Comparison of ENCODE assay signal across 7 cellular contexts in the genomic region with DNA sequence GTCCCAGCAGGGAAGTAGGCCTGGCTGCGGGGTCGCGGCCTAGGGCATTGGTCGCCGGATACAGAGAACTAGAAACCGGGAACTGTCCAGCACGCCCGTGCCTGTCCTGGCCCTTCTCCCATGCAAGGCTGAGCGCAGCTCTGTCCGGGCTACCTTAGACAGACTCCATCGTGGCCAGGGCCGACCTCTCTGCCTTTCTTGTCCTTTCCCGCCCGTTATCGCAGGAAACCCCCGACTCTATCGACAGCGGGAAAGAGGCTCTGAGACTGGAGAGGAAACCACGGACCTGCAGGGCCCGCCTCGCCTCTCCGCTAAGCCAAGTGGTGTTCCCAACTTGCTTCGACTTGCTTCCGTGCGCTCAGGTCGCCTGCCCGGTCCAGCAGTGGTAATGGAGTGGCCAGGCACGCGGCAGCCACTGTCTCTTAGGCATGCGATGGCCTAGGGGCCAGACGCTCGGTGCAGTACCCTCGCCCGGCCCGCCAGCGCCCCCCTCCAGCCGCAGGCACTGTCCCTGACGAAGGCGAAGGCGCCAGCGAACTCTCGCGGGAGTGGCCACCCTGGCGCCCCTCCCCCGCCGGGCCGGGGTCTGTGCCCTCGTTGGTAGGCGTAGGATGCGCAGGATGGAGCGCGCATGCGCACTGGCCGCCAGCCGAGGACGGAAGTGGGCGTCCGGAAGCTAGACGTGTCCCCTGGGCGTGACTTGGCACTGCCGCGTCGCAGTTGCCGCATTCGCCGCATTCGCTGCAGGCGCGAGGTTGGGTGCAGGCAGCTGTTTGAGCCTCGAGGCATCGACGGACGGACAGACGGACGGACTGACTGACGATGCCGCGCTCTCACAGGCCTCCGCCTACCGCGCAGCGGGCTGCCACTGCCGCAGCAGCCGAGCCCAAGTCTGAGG. TPM values are rescaled to one million over a fixed set of nuclear protein-coding genes. Genes with fewer than 3 reads are reported as not detected.
A peak's percentile ranks its signal among the peaks of the same experiment; 100 is the strongest.
DNase-seq lines count a peak whose midpoint lies in the region; FAIRE-seq and TF ChIP-seq lines count a peak whose summit lies in the region.

No MANE protein-coding gene starts in this region.

- intact Hi-C loops in dorsolateral prefrontal cortex (cut with DNase I) = no loop called here
- intact Hi-C loops in kidney (cut with DNase I) = no loop called here

- TF ChIP-seq CTCF in dorsolateral prefrontal cortex (IDR thresholded peaks at IDR 0.05 in 54 of 56, conservative IDR thresholded peaks at IDR 0.05 in 2 of 56; ENCODE audit: low read depth in 1 of 56, partially characterized antibody in 56 of 56) (peak in 6 of 56 donors; percentile 3 to 20 (median 10)), kidney (IDR thresholded peaks at IDR 0.05; ENCODE audit: borderline replicate concordance, extremely low read depth, insufficient read depth) (no peak)

- peak; percentile 57 to 77 (median 68) for DNase-seq in dorsolateral prefrontal cortex
- DNase-seq in kidney = peak; percentile 89
- DNase-seq in NOMO-1 treated with dmso at 0.1 percent for 144 hours (lab: John Stamatoyannopoulos, UW; ENCODE audit: unreplicated experiment) = no peak
- no peak for DNase-seq in GM19239 (ENCODE audit: insufficient read length, low spot score)
- no peak for DNase-seq in NCI-H128 (lab: John Stamatoyannopoulos, UW; ENCODE audit: unreplicated experiment)

- H3K27ac ChIP-seq in HUES6 (ENCODE audit: low read depth, low read length) (peak overlapping the region; percentile 89), dorsolateral prefrontal cortex (peak overlapping the region in 34 of 59 donors; percentile 10 to 77 (median 53)), kidney (ENCODE audit: low read depth in 2 of 2, low read length in 2 of 2) (no peak overlapping the region), stomach smooth muscle (ENCODE audit: low read length) (no peak overlapping the region)

- peaks cover 26% of the 10 kb centered on the region for H3K36me3 ChIP-seq in HUES6 (ENCODE audit: control insufficient read depth, insufficient read depth, low read length)
- H3K36me3 ChIP-seq in kidney (ENCODE audit: control insufficient read depth in 1 of 2, insufficient read depth in 2 of 2, low read length in 2 of 2) = peaks cover 2 to 5% of the 10 kb centered on the region in 2 donors
- peaks cover 7 to 14% of the 10 kb centered on the region in 2 donors for H3K36me3 ChIP-seq in stomach smooth muscle (ENCODE audit: control insufficient read depth in 2 of 2, insufficient read depth in 2 of 2, low read length in 2 of 2)

- H3K4me3 ChIP-seq in HUES6 (ENCODE audit: low read depth, low read length) (peak overlapping the region; percentile 73), dorsolateral prefrontal cortex (peak overlapping the region; percentile 13 to 69 (median 49)), kidney (ENCODE audit: low read length in 2 of 2) (peak overlapping the region; percentile 28 to 43), stomach smooth muscle (ENCODE audit: low read length in 2 of 2) (peak overlapping the region; percentile 58 to 69)

- H3K4me1 ChIP-seq in HUES6 (ENCODE audit: control insufficient read depth, insufficient read depth, low read length) = peaks cover 9% of the 10 kb centered on the region
- no peaks in the 10 kb centered on the region for H3K4me1 ChIP-seq in kidney (ENCODE audit: control insufficient read depth in 1 of 2, insufficient read depth in 1 of 2, low read depth in 1 of 2, low read length in 2 of 2)
- H3K4me1 ChIP-seq in stomach smooth muscle (ENCODE audit: control insufficient read depth, insufficient read depth, low read length) = no peaks in the 10 kb centered on the region

- H3K9me3 ChIP-seq in HUES6 (ENCODE audit: control insufficient read depth, insufficient read depth, low read depth, low read length) (no peaks in the 10 kb centered on the region), kidney (ENCODE audit: control insufficient read depth in 1 of 2, low read length in 2 of 2) (no peaks in the 10 kb centered on the region), stomach smooth muscle (ENCODE audit: control insufficient read depth in 2 of 2, low read length in 2 of 2) (no peaks in the 10 kb centered on the region)

- H3K27me3 ChIP-seq in HUES6 (ENCODE audit: control insufficient read depth, insufficient read depth, low read length) = no peaks in the 10 kb centered on the region
- no peaks in the 10 kb centered on the region for H3K27me3 ChIP-seq in dorsolateral prefrontal cortex
- no peaks in the 10 kb centered on the region for H3K27me3 ChIP-seq in stomach smooth muscle (ENCODE audit: control insufficient read depth in 1 of 2, insufficient read depth in 2 of 2, low read length in 2 of 2)

- FAIRE-seq in kidney (lab: Jason Lieb, UNC) (no peak), GM19239 (lab: Jason Lieb, UNC) (no peak)

- H3K9ac ChIP-seq in HUES6 (ENCODE audit: low read length) (peak overlapping the region; percentile 92), kidney (ENCODE audit: low read length in 2 of 2) (no peak overlapping the region), stomach smooth muscle (ENCODE audit: low read length in 2 of 2) (no peak overlapping the region)

RNA-seq across cellular contexts. Expression of a gene that starts 54.4 kb away (rescaled TPM):
- total RNA-seq in dorsolateral prefrontal cortex (10 to 100 TPM; 16.7 to 31.5 (median 23.3) TPM), kidney (45.3 TPM)
- polyA plus RNA-seq in kidney (ENCODE audit: insufficient read depth, low read depth, low replicate concordance) = 21.3 TPM

Comparison
In these comparisons a context has a peak if more than half of its experiments do, and no peak if none do; other contexts are left out.
1. H3K27ac ChIP-seq: peak in HUES6 (single experiment) and dorsolateral prefrontal cortex (34 of 59); none in kidney (0 of 2) and stomach smooth muscle (single experiment).
2. DNase-seq: peak in dorsolateral prefrontal cortex (10 of 10) and kidney (single experiment); none in NOMO-1 treated with dmso at 0.1 percent for 144 hours (single experiment), GM19239 (single experiment) and NCI-H128 (single experiment).
3. Peak in every context shown above with its lines, with median percentiles within 50 percentile points of each other: H3K4me3 ChIP-seq.